In the genomic region with DNA sequence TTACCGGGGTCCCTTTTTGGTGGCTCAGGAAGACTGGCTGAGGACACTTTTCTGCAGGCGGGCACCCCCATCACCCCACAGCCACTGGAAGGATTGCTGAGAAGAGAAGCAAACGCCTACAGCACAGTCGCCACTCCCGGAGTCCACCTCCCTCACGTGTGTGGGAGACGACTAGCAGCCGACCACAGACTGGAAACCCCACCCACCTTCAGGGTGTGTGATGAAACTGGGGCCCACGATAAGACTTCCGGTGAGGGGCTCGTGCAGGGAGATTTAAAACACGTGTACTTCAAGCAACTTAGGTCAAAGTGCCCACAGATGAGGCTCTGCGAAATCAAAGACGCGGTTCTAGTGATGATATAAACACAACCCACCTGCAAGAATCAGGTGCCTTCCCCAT, we compare ENCODE assay signal across 8 cellular contexts. TPM values are rescaled to one million over a fixed set of nuclear protein-coding genes. Genes with fewer than 3 reads are reported as not detected.
A peak's percentile ranks its signal among the peaks of the same experiment; 100 is the strongest.
DNase-seq lines count a peak whose midpoint lies in the region; ATAC-seq and TF ChIP-seq lines count a peak whose summit lies in the region.

No MANE protein-coding gene starts in this region.

- H3K36me3 ChIP-seq in BLaER1 = peaks cover 60% of the 10 kb centered on the region

- peaks cover 97 to 99% (median 98%) of the 10 kb centered on the region in 3 donors for H3K4me1 Mint-ChIP-seq in T-cell
- peaks cover 89% of the 10 kb centered on the region for H3K4me1 Mint-ChIP-seq in osteocyte (ENCODE audit: unreplicated experiment)
- peaks cover 81% of the 10 kb centered on the region for H3K4me1 Mint-ChIP-seq in Calu3 (ENCODE audit: low read depth, unreplicated experiment)

- peaks cover 92% of the 10 kb centered on the region for H3K4me1 ChIP-seq in BLaER1

- peak; percentile 60 to 95 (median 87) for DNase-seq in T-cell
- DNase-seq in activated effector memory CD4-positive, alpha-beta T cell treated with Interleukin-2 at 50 U/mL for 16 hours = peak; percentile 73
- peak; percentile 67 for DNase-seq in osteocyte (ENCODE audit: extremely low spot score, unreplicated experiment)
- DNase-seq in Calu3 = no peak
- no peak for DNase-seq in iPS-NIHi7 (ENCODE audit: extremely low spot score)

- peak overlapping the region; percentile 67; the same call in 1 of the 2 replicates for H3K27ac ChIP-seq in BLaER1

- H3K27me3 Mint-ChIP-seq in T-cell (no peaks in the 10 kb centered on the region), osteocyte (ENCODE audit: unreplicated experiment) (no peaks in the 10 kb centered on the region), Calu3 (ENCODE audit: unreplicated experiment) (no peaks in the 10 kb centered on the region)

- no peak overlapping the region for H3K4me3 ChIP-seq in BLaER1

- peak overlapping the region; percentile 68 to 84 (median 68) for H3K4me3 Mint-ChIP-seq in T-cell
- no peak overlapping the region for H3K4me3 Mint-ChIP-seq in osteocyte (ENCODE audit: unreplicated experiment)
- no peak overlapping the region for H3K4me3 Mint-ChIP-seq in Calu3 (ENCODE audit: low read depth, unreplicated experiment)

- intact Hi-C loops in Calu3 (cut with micrococcal nuclease; ENCODE audit: unreplicated experiment) = no loop called here

- POLR2A ChIA-PET in T-cell (lab: Charles Lee) = interaction anchor here in 1 of 2 donors (1.4 to 1.8 kb wide), 2 partner anchors 17 to 24 kb away, joined by 5 to 27 read pairs; no protein-coding TSS in a partner anchor

- H3K9me3 ChIP-seq in BLaER1 = no peaks in the 10 kb centered on the region

- CTCF ChIA-PET in T-cell (lab: Charles Lee) (interaction anchor here (0.6 to 1.4 kb wide), 4 partner anchors 17 to 32 kb away, joined by 3 to 5 read pairs (median 4); no protein-coding TSS in a partner anchor), Calu3 (lab: Charles Lee) (interaction anchor here (2.9 kb wide), 1 partner anchor 8 kb away, joined by 16 read pairs; no protein-coding TSS in a partner anchor)

- H3K9me3 Mint-ChIP-seq in T-cell (no peaks in the 10 kb centered on the region), osteocyte (ENCODE audit: unreplicated experiment) (no peaks in the 10 kb centered on the region), Calu3 (ENCODE audit: low read depth, unreplicated experiment) (no peaks in the 10 kb centered on the region)

- H4K20me1 ChIP-seq in BLaER1 = peaks cover 96% of the 10 kb centered on the region

- no peaks in the 10 kb centered on the region for H3K27me3 ChIP-seq in BLaER1

- peaks cover 50% of the 10 kb centered on the region for H3K36me3 Mint-ChIP-seq in T-cell
- peaks cover 3% of the 10 kb centered on the region for H3K36me3 Mint-ChIP-seq in osteocyte (ENCODE audit: unreplicated experiment)
- H3K36me3 Mint-ChIP-seq in Calu3 (ENCODE audit: insufficient read depth, unreplicated experiment) = peaks cover 82% of the 10 kb centered on the region

- peak; percentile 61 to 74 (median 72) for ATAC-seq in T-cell (replicated peaks in 1 of 4)
- no peak for ATAC-seq in HG03342 (IDR thresholded peaks at IDR 0.05; ENCODE audit: unreplicated experiment)
- no peak for ATAC-seq in HG03354 (IDR thresholded peaks at IDR 0.05; ENCODE audit: poor library complexity, severe bottlenecking, unreplicated experiment)

- H3K27ac Mint-ChIP-seq in T-cell (peak overlapping the region; percentile 95 to 96), osteocyte (ENCODE audit: unreplicated experiment) (no peak overlapping the region), Calu3 (ENCODE audit: unreplicated experiment) (no peak overlapping the region)

- no peak overlapping the region for H3K9ac ChIP-seq in BLaER1

- BruUV-seq in Calu3 (replicated peaks; lab: Mats Ljungman, UMichigan) = no TSS peak

- H3K4me2 ChIP-seq in BLaER1 = peak overlapping the region; percentile 71

- no peak for TF ChIP-seq CTCF in osteocyte (IDR thresholded peaks at IDR 0.05)
- no peak for TF ChIP-seq CTCF in Calu3 (IDR thresholded peaks at IDR 0.05; ENCODE audit: unreplicated experiment)

RNA-seq across cellular contexts. Expression of a gene that starts 26.3 kb away (rescaled TPM):
- 100 to 1,000 TPM; 114 to 185 (median 152) TPM for total RNA-seq in T-cell
- 13.8 and 18.6 TPM in 2 replicates for total RNA-seq in osteocyte
- total RNA-seq in Calu3 (2022) = 221 and 257 TPM in 2 replicates

Comparison
In these comparisons a context has a peak if more than half of its experiments do, and no peak if none do; other contexts are left out.
1. ATAC-seq: peak in T-cell (4 of 4); none in HG03342 (single experiment) and HG03354 (single experiment).
2. DNase-seq: peak in T-cell (34 of 34), activated effector memory CD4-positive, alpha-beta T cell treated with Interleukin-2 at 50 U/mL for 16 hours (single experiment) and osteocyte (single experiment); none in Calu3 (single experiment) and iPS-NIHi7 (single experiment).
3. H3K27ac Mint-ChIP-seq: peak in T-cell (2 of 2); none in osteocyte (single experiment) and Calu3 (single experiment).
4. H3K4me3 Mint-ChIP-seq: peak in T-cell (3 of 3); none in osteocyte (single experiment) and Calu3 (single experiment).